21 cellular contexts compared by ENCODE assay signal in genomic region chr15:68492855-68493254, GRCh38.
DNase-seq lines count a peak whose midpoint lies in the region; ATAC-seq and TF ChIP-seq lines count a peak whose summit lies in the region.
"Had no signal": no experiment of that assay in that cellular context is flagged by ENCODE, and none has a peak within 500 bp of the region (broad histone marks: within the 10 kb centered on the region; RNA-seq: fewer than 3 reads in every experiment).

No MANE protein-coding gene starts in this region.

- no peaks in the 10 kb centered on the region for H3K4me1 ChIP-seq in breast epithelium
- H3K4me1 ChIP-seq: left lung, Peyer's patch had no signal

- BruUV-seq in MCF 10A (replicated peaks; lab: Mats Ljungman, UMichigan) = no TSS peak

- intact Hi-C loops in MCF 10A (cut with micrococcal nuclease) (no loop called here), breast epithelium (cut with DNase I; ENCODE audit: low total_unique reads) (no loop called here)
- intact Hi-C loops in activated naive CD4-positive, alpha-beta T cell treated with anti-CD3 and anti-CD28 coated beads for 36 hours (cut with micrococcal nuclease) = no loop called here

- H3K4me3 Mint-ChIP-seq in MCF 10A (ENCODE audit: unreplicated experiment) = no peak overlapping the region
- H3K4me3 Mint-ChIP-seq in activated naive CD4-positive, alpha-beta T cell treated with anti-CD3 and anti-CD28 coated beads for 36 hours = no peak overlapping the region
- H3K4me3 Mint-ChIP-seq: activated CD4-positive, alpha-beta T cell treated with anti-CD3 and anti-CD28 coated beads for 36 hours; activated naive CD8-positive, alpha-beta T cell treated with anti-CD3 and anti-CD28 coated beads, Interleukin-2, amount 50 U/mL, for 24 hours; activated T-cell treated with anti-CD3 and anti-CD28 coated beads, Interleukin-2, amount 50 U/mL, for 24 hours; naive thymus-derived CD8-positive, alpha-beta T cell; stimulated activated naive CD8-positive, alpha-beta T cell treated with anti-CD3 and anti-CD28 coated beads, Interleukin-15, Interleukin-2, amounts not matched to agents 100 ng/mL and 50 ng/mL, for 24 hours had no signal

- no peaks in the 10 kb centered on the region for H3K36me3 ChIP-seq in breast epithelium
- H3K36me3 ChIP-seq: left lung, Peyer's patch had no signal

- CTCF ChIA-PET in MCF 10A (lab: Yijun Ruan, JAX) = interaction anchor here (0.5 to 0.6 kb wide), 2 partner anchors 110 to 357 kb away, joined by 4 read pairs; no protein-coding TSS in a partner anchor
- CTCF ChIA-PET in activated naive CD4-positive, alpha-beta T cell treated with anti-CD3 and anti-CD28 coated beads for 36 hours (lab: Charles Lee) = no interaction called here

- peak overlapping the region in 1 of 2 donors; percentile 43 for H3K27ac ChIP-seq in breast epithelium
- H3K27ac ChIP-seq: left lung, Peyer's patch had no signal

- no peak for TF ChIP-seq CTCF in MCF 10A (IDR thresholded peaks at IDR 0.05; ENCODE audit: unreplicated experiment)
- no peak for TF ChIP-seq CTCF in breast epithelium (IDR thresholded peaks at IDR 0.05)
- no peak for TF ChIP-seq CTCF in choroid plexus epithelial cell (conservative IDR thresholded peaks at IDR 0.05; ENCODE audit: low read depth, low read length)

- no peaks in the 10 kb centered on the region for H3K36me3 Mint-ChIP-seq in MCF 10A (ENCODE audit: insufficient read depth, unreplicated experiment)
- no peaks in the 10 kb centered on the region for H3K36me3 Mint-ChIP-seq in activated naive CD4-positive, alpha-beta T cell treated with anti-CD3 and anti-CD28 coated beads for 36 hours (ENCODE audit: low read depth)
- H3K36me3 Mint-ChIP-seq: naive thymus-derived CD8-positive, alpha-beta T cell had no signal

- H3K27me3 Mint-ChIP-seq in MCF 10A (ENCODE audit: insufficient read depth, unreplicated experiment) = peaks cover 84% of the 10 kb centered on the region
- peaks cover 13% of the 10 kb centered on the region for H3K27me3 Mint-ChIP-seq in activated naive CD4-positive, alpha-beta T cell treated with anti-CD3 and anti-CD28 coated beads for 36 hours (ENCODE audit: low read depth)

- no peaks in the 10 kb centered on the region for H3K9me3 Mint-ChIP-seq in MCF 10A (ENCODE audit: unreplicated experiment)
- H3K9me3 Mint-ChIP-seq in activated naive CD4-positive, alpha-beta T cell treated with anti-CD3 and anti-CD28 coated beads for 36 hours = no peaks in the 10 kb centered on the region
- H3K9me3 Mint-ChIP-seq: activated naive CD8-positive, alpha-beta T cell treated with anti-CD3 and anti-CD28 coated beads, Interleukin-2, amount 50 U/mL, for 24 hours; activated T-cell treated with anti-CD3 and anti-CD28 coated beads, Interleukin-2, amount 50 U/mL, for 24 hours; stimulated activated naive CD8-positive, alpha-beta T cell treated with anti-CD3 and anti-CD28 coated beads, Interleukin-15, Interleukin-2, amounts not matched to agents 100 ng/mL and 50 ng/mL, for 24 hours had no signal

- no peaks in the 10 kb centered on the region for H3K27me3 ChIP-seq in breast epithelium
- H3K27me3 ChIP-seq: Peyer's patch had no signal

- DNase-seq in MCF 10A (ENCODE audit: unreplicated experiment) = peak; percentile 9
- no peak for DNase-seq in breast epithelium (ENCODE audit: low spot score in 2 of 2)
- DNase-seq in choroid plexus epithelial cell (ENCODE audit: low read depth) = peak; percentile 78
- DNase-seq in kidney tubule cell (ENCODE audit: low spot score) = peak; percentile 86
- no peak for DNase-seq in activated naive CD4-positive, alpha-beta T cell treated with anti-CD3 and anti-CD28 coated beads for 36 hours
- DNase-seq: 8988T; activated CD4-positive, alpha-beta T cell treated with anti-CD3 and anti-CD28 coated beads for 36 hours; activated naive CD8-positive, alpha-beta T cell treated with anti-CD3 and anti-CD28 coated beads, Interleukin-2, amount 50 U/mL, for 24 hours; activated T-cell treated with anti-CD3 and anti-CD28 coated beads, Interleukin-2, amount 50 U/mL, for 24 hours; COR-L47; head of caudate nucleus; left lung; NCI-H1105 treated with DMSO at 0.1 percent for 48 hours; NCI-H524 treated with DMSO at 0.1 percent for 48 hours; Peyer's patch; T-helper 2 cell had no signal

- ATAC-seq in HG02852 (IDR thresholded peaks at IDR 0.05; ENCODE audit: unreplicated experiment) = no peak
- ATAC-seq in HG02623 (IDR thresholded peaks at IDR 0.05; ENCODE audit: unreplicated experiment) = no peak
- no peak for ATAC-seq in GM21576 (IDR thresholded peaks at IDR 0.05; ENCODE audit: unreplicated experiment)
- ATAC-seq: activated CD4-positive, alpha-beta T cell treated with anti-CD3 and anti-CD28 coated beads for 36 hours; activated naive CD8-positive, alpha-beta T cell treated with anti-CD3 and anti-CD28 coated beads, Interleukin-2, amount 50 U/mL, for 24 hours; left lung; naive thymus-derived CD8-positive, alpha-beta T cell had no signal

- H3K9me3 ChIP-seq in breast epithelium = no peaks in the 10 kb centered on the region
- H3K9me3 ChIP-seq: left lung, Peyer's patch had no signal

- H3K27ac Mint-ChIP-seq in MCF 10A (ENCODE audit: low read depth, unreplicated experiment) = no peak overlapping the region
- H3K27ac Mint-ChIP-seq in activated naive CD4-positive, alpha-beta T cell treated with anti-CD3 and anti-CD28 coated beads for 36 hours = no peak overlapping the region
- H3K27ac Mint-ChIP-seq: activated CD4-positive, alpha-beta T cell treated with anti-CD3 and anti-CD28 coated beads for 36 hours; activated naive CD8-positive, alpha-beta T cell treated with anti-CD3 and anti-CD28 coated beads, Interleukin-2, amount 50 U/mL, for 24 hours; activated T-cell treated with anti-CD3 and anti-CD28 coated beads, Interleukin-2, amount 50 U/mL, for 24 hours; naive thymus-derived CD8-positive, alpha-beta T cell; stimulated activated naive CD8-positive, alpha-beta T cell treated with anti-CD3 and anti-CD28 coated beads, Interleukin-15, Interleukin-2, amounts not matched to agents 100 ng/mL and 50 ng/mL, for 24 hours had no signal

- H3K4me1 Mint-ChIP-seq in MCF 10A (ENCODE audit: insufficient read depth, unreplicated experiment) = no peaks in the 10 kb centered on the region
- no peaks in the 10 kb centered on the region for H3K4me1 Mint-ChIP-seq in activated naive CD4-positive, alpha-beta T cell treated with anti-CD3 and anti-CD28 coated beads for 36 hours (ENCODE audit: low read depth)
- H3K4me1 Mint-ChIP-seq: activated CD4-positive, alpha-beta T cell treated with anti-CD3 and anti-CD28 coated beads for 36 hours; activated naive CD8-positive, alpha-beta T cell treated with anti-CD3 and anti-CD28 coated beads, Interleukin-2, amount 50 U/mL, for 24 hours had no signal

- POLR2A ChIA-PET in MCF 10A (lab: Yijun Ruan, JAX) = no interaction called here

- TF ChIP-seq POLR2A in breast epithelium (IDR thresholded peaks at IDR 0.05) = no peak

- H3K4me3 ChIP-seq in breast epithelium (no peak overlapping the region), choroid plexus epithelial cell (ENCODE audit: low read depth, low read length) (no peak overlapping the region)
- H3K4me3 ChIP-seq: left lung, Peyer's patch had no signal

Comparison
In these comparisons a context has a peak if more than half of its experiments do, and no peak if none do; other contexts are left out.
1. DNase-seq: peak in MCF 10A (single experiment), choroid plexus epithelial cell (single experiment) and kidney tubule cell (single experiment); none in breast epithelium (0 of 2) and activated naive CD4-positive, alpha-beta T cell treated with anti-CD3 and anti-CD28 coated beads for 36 hours (single experiment).